Comparison of ENCODE assay signal across 28 cellular contexts in the genomic region with DNA sequence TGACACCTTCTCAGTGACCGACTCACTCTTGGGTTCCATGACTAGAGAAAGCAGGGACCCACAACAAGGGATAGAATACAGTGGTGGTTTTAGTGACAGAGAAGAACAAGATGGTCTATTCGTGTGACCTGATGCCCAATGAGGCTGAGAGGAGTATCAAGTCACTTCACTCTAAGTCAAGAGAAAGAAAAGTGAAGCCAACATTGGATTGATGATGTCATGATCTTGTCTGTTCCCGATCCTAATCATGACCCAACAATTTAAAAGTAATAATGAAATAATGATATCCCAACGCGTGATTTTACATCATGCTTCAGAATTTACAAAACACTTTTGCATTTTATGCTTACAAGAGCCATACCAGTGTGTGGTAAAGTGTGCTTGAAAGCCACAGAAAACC.
"Had no signal": no experiment of that assay in that cellular context is flagged by ENCODE, and none has a peak within 500 bp of the region (broad histone marks: within the 10 kb centered on the region; RNA-seq: fewer than 3 reads in every experiment).

No MANE protein-coding gene starts in this region.

- H3K36me3 ChIP-seq: colonic mucosa, esophagus muscularis mucosa, esophagus squamous epithelium, gastrocnemius medialis, gastroesophageal sphincter, heart left ventricle, heart right ventricle had no signal

- FAIRE-seq: colon, endometrium, endothelial cell of umbilical vein, frontal cortex had no signal

- H3K9me3 ChIP-seq: colonic mucosa, esophagus muscularis mucosa, esophagus squamous epithelium, gastrocnemius medialis, gastroesophageal sphincter, heart left ventricle, heart right ventricle had no signal

- ATAC-seq: effector memory CD8-positive, alpha-beta T cell; esophagus mucosa; foreskin keratinocyte; gastrocnemius medialis; gastroesophageal sphincter; heart left ventricle; heart right ventricle had no signal

- H3K27me3 ChIP-seq: colonic mucosa, esophagus squamous epithelium, foreskin keratinocyte, gastroesophageal sphincter had no signal

- H3K4me1 ChIP-seq: colonic mucosa, esophagus muscularis mucosa, esophagus squamous epithelium, foreskin keratinocyte, gastrocnemius medialis, gastroesophageal sphincter, heart left ventricle, heart right ventricle had no signal

- DNase-seq: colonic mucosa; cortex of kidney; dermis blood vessel endothelial cell; dorsolateral prefrontal cortex; effector CD4-positive, alpha-beta T cell; effector CD8-positive, alpha-beta T cell; effector memory CD4-positive, alpha-beta T cell; effector memory CD8-positive, alpha-beta T cell; endodermal cell; erythroblast; esophagus squamous epithelium; foreskin fibroblast; foreskin keratinocyte; foreskin melanocyte; gastrocnemius medialis; glutamatergic neuron; head of caudate nucleus; heart left ventricle; heart right ventricle had no signal

- H3K4me3 ChIP-seq: colonic mucosa, coronary artery, dorsolateral prefrontal cortex, esophagus muscularis mucosa, esophagus squamous epithelium, gastrocnemius medialis, gastroesophageal sphincter, heart left ventricle, heart right ventricle had no signal

- H3K27ac ChIP-seq: colonic mucosa, coronary artery, dorsolateral prefrontal cortex, epithelial cell of prostate, esophagus muscularis mucosa, esophagus squamous epithelium, foreskin keratinocyte, gastrocnemius medialis, gastroesophageal sphincter, heart left ventricle, heart right ventricle had no signal
